In genomic region chr19:30696514-30696913, GRCh38 we compare ENCODE assay signal across 10 cellular contexts.
DNase-seq lines count a peak whose midpoint lies in the region; ATAC-seq and TF ChIP-seq lines count a peak whose summit lies in the region.
"Had no signal": no experiment of that assay in that cellular context is flagged by ENCODE, and none has a peak within 500 bp of the region (broad histone marks: within the 10 kb centered on the region; RNA-seq: fewer than 3 reads in every experiment).

No MANE protein-coding gene starts in this region.

- no peak overlapping the region for H3K27ac ChIP-seq in body of pancreas
- no peak overlapping the region for H3K27ac ChIP-seq in left lung

- H3K36me3 ChIP-seq in body of pancreas (replicated peaks in 1 of 2; ENCODE audit: insufficient read depth in 1 of 2, low read depth in 2 of 2) (no peaks in the 10 kb centered on the region), left lung (no peaks in the 10 kb centered on the region)

- H3K9me3 ChIP-seq in body of pancreas (no peaks in the 10 kb centered on the region), left lung (no peaks in the 10 kb centered on the region)

- H3K27me3 ChIP-seq in body of pancreas (no peaks in the 10 kb centered on the region), left lung (peaks cover 0 to 32% of the 10 kb centered on the region in 2 donors)

- TF ChIP-seq CTCF in body of pancreas (IDR thresholded peaks at IDR 0.05) = peak; percentile 36 to 66 (median 55)
- no peak for TF ChIP-seq CTCF in left lung (IDR thresholded peaks at IDR 0.05)

- intact Hi-C loops in body of pancreas (cut with DNase I) = no loop called here
- intact Hi-C loops in left lung (cut with DNase I) = no loop called here

- 17 to 36% methylated on average over 4 to 6 of the region's 6 CpGs for WGBS in body of pancreas, 2 donors

- H3K4me1 ChIP-seq in body of pancreas (no peaks in the 10 kb centered on the region), left lung (no peaks in the 10 kb centered on the region)

- TF ChIP-seq POLR2A in body of pancreas (IDR thresholded peaks at IDR 0.05) = no peak

- peak; percentile 81 for ATAC-seq in body of pancreas
- ATAC-seq in left lung = peak; percentile 43
- no peak for ATAC-seq in GM21360 (IDR thresholded peaks at IDR 0.05; ENCODE audit: unreplicated experiment)
- ATAC-seq in HG02571 (IDR thresholded peaks at IDR 0.05; ENCODE audit: unreplicated experiment) = no peak
- ATAC-seq: left colon had no signal

- DNase-seq in COLO668 (lab: John Stamatoyannopoulos, UW; ENCODE audit: unreplicated experiment) = peak; percentile 5
- DNase-seq in HT1080 (ENCODE audit: low read depth) = peak; percentile 42
- DNase-seq in body of pancreas = peak; percentile 66 to 77 (median 68)
- DNase-seq in left lung = no peak
- DNase-seq in retina = no peak
- no peak for DNase-seq in NCI-H1694 treated with DMSO at 0.1 percent for 48 hours (lab: John Stamatoyannopoulos, UW)

- no peak overlapping the region for H3K4me3 ChIP-seq in body of pancreas
- no peak overlapping the region for H3K4me3 ChIP-seq in left lung
- H3K4me3 ChIP-seq: SK-N-MC had no signal

Comparison
In these comparisons a context has a peak if more than half of its experiments do, and no peak if none do; other contexts are left out.
1. DNase-seq: peak in COLO668 (single experiment), HT1080 (single experiment) and body of pancreas (4 of 4); none in left lung (0 of 2), retina (single experiment) and NCI-H1694 treated with DMSO at 0.1 percent for 48 hours (single experiment).
2. ATAC-seq: peak in body of pancreas (single experiment) and left lung (single experiment); none in GM21360 (single experiment) and HG02571 (single experiment).
3. CTCF ChIP-seq: peak in body of pancreas (7 of 7); none in left lung (0 of 2).